In genomic region chr7:74103219-74103772, GRCh38 we compare ENCODE assay signal across 19 cellular contexts.
"Had no signal": no experiment of that assay in that cellular context is flagged by ENCODE, and none has a peak within 500 bp of the region (broad histone marks: within the 10 kb centered on the region; RNA-seq: fewer than 3 reads in every experiment).

No MANE protein-coding gene starts in this region.

- FAIRE-seq: colon, islet of Langerhans had no signal

- H3K27me3 ChIP-seq: body of pancreas, tibial nerve had no signal

- H3K27ac ChIP-seq: body of pancreas, lower lobe of right lung, tibial nerve had no signal

- H3K4me3 ChIP-seq: body of pancreas, lower lobe of right lung, tibial nerve had no signal

- DNase-seq: activated CD4-positive, alpha-beta T cell treated with anti-CD3 and anti-CD28 coated beads, Interleukin-2, amount 10 ng/mL, durations not matched to agents 7 days and 5 days; activated CD8-positive, alpha-beta T cell treated with anti-CD3 and anti-CD28 coated beads, Interleukin-2, amount 10 ng/mL, durations not matched to agents 7 days and 5 days; activated naive CD4-positive, alpha-beta T cell treated with Interleukin-2 at 50 U/mL for 16 hours; activated naive CD8-positive, alpha-beta T cell treated with anti-CD3 and anti-CD28 coated beads, Interleukin-2, amount 10 ng/mL, durations not matched to agents 7 days and 5 days; activated T-cell treated with anti-CD3 and anti-CD28 coated beads, Interleukin-2, amount 50 U/mL, for 24 hours; body of pancreas; central memory CD4-positive, alpha-beta T cell; endodermal cell; hippocampal formation; lower lobe of right lung; retina; stimulated activated CD4-positive, alpha-beta T cell treated with anti-CD3 and anti-CD28 coated beads, Interleukin-2, amount 100 ng/mL, for 24 hours; stimulated activated naive CD8-positive, alpha-beta T cell treated with anti-CD3 and anti-CD28 coated beads, Interleukin-15, Interleukin-2, amounts not matched to agents 100 U/mL and 50 U/mL, for 24 hours; substantia nigra; T-helper 1 cell; T-helper 9 cell had no signal

- ATAC-seq: activated CD8-positive, alpha-beta T cell treated with anti-CD3 and anti-CD28 coated beads, Interleukin-2, amount 10 ng/mL, durations not matched to agents 7 days and 5 days; body of pancreas; lower lobe of right lung; stimulated activated naive CD8-positive, alpha-beta T cell treated with anti-CD3 and anti-CD28 coated beads, Interleukin-15, Interleukin-2, amounts not matched to agents 100 U/mL and 50 U/mL, for 24 hours had no signal

- H3K9me3 ChIP-seq: body of pancreas, lower lobe of right lung, tibial nerve had no signal

- H3K4me1 ChIP-seq: lower lobe of right lung had no signal
